16 cellular contexts compared by ENCODE assay signal in genomic region chr4:174144081-174144480, GRCh38.
DNase-seq lines count a peak whose midpoint lies in the region; TF ChIP-seq lines count a peak whose summit lies in the region.
"Had no signal": no experiment of that assay in that cellular context is flagged by ENCODE, and none has a peak within 500 bp of the region (broad histone marks: within the 10 kb centered on the region; RNA-seq: fewer than 3 reads in every experiment).

No MANE protein-coding gene starts in this region.

- no peak overlapping the region for H3K9ac ChIP-seq in SK-N-SH
- H3K9ac ChIP-seq: BLaER1, GM23248 had no signal

- TF ChIP-seq POLR2A in sigmoid colon (IDR thresholded peaks at IDR 0.05), result no peak

- no peak overlapping the region for H2AFZ ChIP-seq in SK-N-SH (ENCODE audit: low read depth)
- H2AFZ ChIP-seq: GM23248 had no signal

- peak; percentile 27 for DNase-seq in BE2C
- DNase-seq in SK-N-SH, result no peak
- no peak for DNase-seq in sigmoid colon
- no peak for DNase-seq in RPMI8226
- DNase-seq in NCI-H2196 (lab: John Stamatoyannopoulos, UW; ENCODE audit: unreplicated experiment), result no peak
- DNase-seq in NCI-H2171 (lab: John Stamatoyannopoulos, UW), result no peak
- DNase-seq: Caco-2; CD4-positive, CD25-positive, alpha-beta regulatory T cell; CD8-positive, alpha-beta T cell; DMS153; DND-41; GM23248; H7; HCEC 1CT had no signal

- no peak overlapping the region for H3K4me2 ChIP-seq in SK-N-SH
- H3K4me2 ChIP-seq: BLaER1 had no signal

- H3K9me3 ChIP-seq in BE2C (no peaks in the 10 kb centered on the region), SK-N-SH (no peaks in the 10 kb centered on the region), sigmoid colon (no peaks in the 10 kb centered on the region)
- H3K9me3 ChIP-seq: BLaER1, Caco-2 had no signal

- POLR2A ChIA-PET in SK-N-SH (lab: Yijun Ruan, JAX), result interaction anchor here (0.6 to 2.5 kb wide), 13 partner anchors 8 to 614 kb away, joined by 3 to 23 read pairs (median 4); partner anchors contain the start of gene HAND2

- CTCF ChIA-PET in SK-N-SH (lab: Yijun Ruan, JAX), result interaction anchor here (0.7 to 4.9 kb wide), 7 partner anchors 9 to 635 kb away, joined by 3 to 22 read pairs (median 3); no protein-coding TSS in a partner anchor

- TF ChIP-seq RAD21 in SK-N-SH (IDR thresholded peaks at IDR 0.05; ENCODE audit: low read length), result peak; percentile 21

- H3K4me1 ChIP-seq in BE2C, result peaks cover 50% of the 10 kb centered on the region
- H3K4me1 ChIP-seq in SK-N-SH (ENCODE audit: control insufficient read depth in 1 of 2, insufficient read depth in 2 of 2, low read depth in 1 of 2, low read length in 1 of 2), result peaks cover 0 to 45% of the 10 kb centered on the region in 2 experiments; a peak in 2 of 4 replicates
- H3K4me1 ChIP-seq in sigmoid colon, result peaks cover 0 to 66% (median 37%) of the 10 kb centered on the region in 4 donors
- H3K4me1 ChIP-seq: BLaER1, Caco-2 had no signal

- TF ChIP-seq EP300 in SK-N-SH (IDR thresholded peaks at IDR 0.05; ENCODE audit: borderline replicate concordance in 1 of 2, low read depth in 1 of 2, low read length in 1 of 2) (peak in 1 of 2 experiments; percentile 99; a peak in 2 of 4 replicates), sigmoid colon (IDR thresholded peaks at IDR 0.05) (no peak)

- no peak for TF ChIP-seq CTCF in BE2C (IDR thresholded peaks at IDR 0.05; ENCODE audit: low read depth, low read length)
- no peak for TF ChIP-seq CTCF in SK-N-SH (IDR thresholded peaks at IDR 0.05)
- TF ChIP-seq CTCF in sigmoid colon (IDR thresholded peaks at IDR 0.05), result no peak

- H3K27ac ChIP-seq in SK-N-SH (ENCODE audit: low read depth in 2 of 2, low read length in 1 of 2) (peak overlapping the region in 1 of 2 experiments; percentile 100; a peak in 3 of 4 replicates), sigmoid colon (peak overlapping the region in 3 of 4 donors; percentile 60 to 82 (median 79))
- H3K27ac ChIP-seq: BLaER1, C4-2B, GM23248 had no signal

- 62% methylated on average over 1 of the region's 1 CpG for WGBS in SK-N-SH (ENCODE audit: low lambda C conversion rate)
- WGBS in sigmoid colon, 2 donors, result 76 to 81% methylated on average over 1 of the region's 1 CpG

- no peaks in the 10 kb centered on the region for H3F3A ChIP-seq in SK-N-SH (replicated peaks; ENCODE audit: insufficient read depth)

- H3K4me3 ChIP-seq in BE2C (ENCODE audit: low read depth, low read length) (peak overlapping the region; percentile 20), SK-N-SH (ENCODE audit: low read depth in 2 of 2, low read length in 1 of 2) (no peak overlapping the region), sigmoid colon (no peak overlapping the region)
- H3K4me3 ChIP-seq: BLaER1, GM23248 had no signal

- no peaks in the 10 kb centered on the region for H3K36me3 ChIP-seq in BE2C
- no peaks in the 10 kb centered on the region for H3K36me3 ChIP-seq in SK-N-SH (replicated peaks in 1 of 2; ENCODE audit: control insufficient read depth in 1 of 2, insufficient read depth in 2 of 2, low read length in 1 of 2)
- no peaks in the 10 kb centered on the region for H3K36me3 ChIP-seq in sigmoid colon
- H3K36me3 ChIP-seq: BLaER1 had no signal

- H3K9me2 ChIP-seq in SK-N-SH, result no peaks in the 10 kb centered on the region

- no peaks in the 10 kb centered on the region for H3K27me3 ChIP-seq in BE2C
- H3K27me3 ChIP-seq in SK-N-SH (ENCODE audit: insufficient read depth), result no peaks in the 10 kb centered on the region
- H3K27me3 ChIP-seq in sigmoid colon, result no peaks in the 10 kb centered on the region
- H3K27me3 ChIP-seq: BLaER1 had no signal

- H3K79me2 ChIP-seq in SK-N-SH (ENCODE audit: insufficient read depth), result no peaks in the 10 kb centered on the region

- intact Hi-C loops in sigmoid colon (cut with DNase I), result no loop called here

- no peaks in the 10 kb centered on the region for H4K20me1 ChIP-seq in SK-N-SH (ENCODE audit: insufficient read depth)
- H4K20me1 ChIP-seq: BLaER1 had no signal

TF ChIP-seq in SK-N-SH, 30 proteins besides CTCF, POLR2A, EP300 and RAD21:
- TF ChIP-seq REST (IDR thresholded peaks at IDR 0.05; ENCODE audit: low read depth, low read length) (no peak), ELF1 (IDR thresholded peaks at IDR 0.05) (no peak), MXI1 (IDR thresholded peaks at IDR 0.05; ENCODE audit: low read depth, low read length) (peak; percentile 51; the same call in 1 of the 2 replicates), POLR2AphosphoS5 (IDR thresholded peaks at IDR 0.05; ENCODE audit: low read depth, low read length) (peak; percentile 27; the same call in 1 of the 2 replicates), RCOR1 (IDR thresholded peaks at IDR 0.05; ENCODE audit: low read length) (peak; percentile 79), GATA2 (CRISPR knock-in tag; IDR thresholded peaks at IDR 0.05) (peak; percentile 79), FOSL2 (IDR thresholded peaks at IDR 0.05; ENCODE audit: borderline replicate concordance, low read depth) (no peak), YY1 (IDR thresholded peaks at IDR 0.05; ENCODE audit: low read depth) (no peak), RFX5 (IDR thresholded peaks at IDR 0.05; ENCODE audit: low read length) (no peak), SMC3 (IDR thresholded peaks at IDR 0.05; ENCODE audit: low read depth, low read length) (no peak), EZH2phosphoT487 (IDR thresholded peaks at IDR 0.05; ENCODE audit: borderline replicate concordance, low read depth) (no peak), FOXJ3 (CRISPR knock-in tag; IDR thresholded peaks at IDR 0.05) (peak; percentile 60; the same call in 1 of the 2 replicates), CHD2 (IDR thresholded peaks at IDR 0.05; ENCODE audit: low read length, partially characterized antibody) (peak; percentile 28), ZBTB33 (IDR thresholded peaks at IDR 0.05; ENCODE audit: borderline replicate concordance, low read depth) (no peak), TEAD4 (IDR thresholded peaks at IDR 0.05; ENCODE audit: borderline replicate concordance, insufficient read depth) (peak; percentile 41; the same call in 1 of the 2 replicates), TCF12 (IDR thresholded peaks at IDR 0.05) (peak; percentile 41; the same call in 1 of the 2 replicates), PBX3 (IDR thresholded peaks at IDR 0.05) (peak; percentile 33)
